Comparison of ENCODE assay signal across 12 cellular contexts in the genomic region with DNA sequence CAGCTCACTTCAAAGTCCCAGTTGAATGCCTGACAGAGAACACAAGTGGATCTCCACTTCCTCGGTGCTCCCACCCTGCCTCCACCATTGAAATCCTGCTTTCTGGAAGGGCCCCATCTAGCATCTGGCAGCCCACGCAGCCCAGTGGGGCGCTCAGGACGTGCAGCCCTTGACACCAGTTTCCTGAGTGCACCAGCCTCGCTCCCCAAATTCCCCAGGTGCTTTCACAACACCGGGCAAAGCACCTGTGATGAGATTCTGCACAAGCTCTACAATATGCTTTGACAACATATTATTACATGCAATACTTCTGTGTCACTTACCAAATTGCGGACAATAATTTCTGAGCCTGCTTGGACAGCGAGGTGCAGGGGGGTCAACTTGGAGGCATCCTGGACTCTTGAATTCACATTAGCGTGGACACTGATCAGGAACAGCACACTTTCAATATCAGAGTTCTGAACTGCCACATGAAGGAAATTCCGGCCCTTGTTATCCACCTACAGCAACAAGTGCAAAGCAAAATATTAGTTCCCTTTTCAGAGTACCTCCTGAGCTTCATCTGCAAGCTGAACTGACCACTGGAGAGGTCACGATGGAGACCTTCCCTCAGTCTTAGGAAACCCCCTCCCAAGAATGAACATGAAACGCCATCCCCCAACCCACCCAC. TPM values are rescaled to one million over a fixed set of nuclear protein-coding genes. Genes with fewer than 3 reads are reported as not detected.
A peak's percentile ranks its signal among the peaks of the same experiment; 100 is the strongest.
DNase-seq lines count a peak whose midpoint lies in the region; TF ChIP-seq lines count a peak whose summit lies in the region.
"Had no signal": no experiment of that assay in that cellular context is flagged by ENCODE, and none has a peak within 500 bp of the region (broad histone marks: within the 10 kb centered on the region; RNA-seq: fewer than 3 reads in every experiment).

No MANE protein-coding gene starts in this region.

- peak overlapping the region; percentile 49 for H3K27ac ChIP-seq in KOPT-K1 (ENCODE audit: low read depth, low read length, poor library complexity, severe bottlenecking)
- H3K27ac ChIP-seq in WERI-Rb-1, result no peak overlapping the region
- H3K27ac ChIP-seq: 22Rv1, suprapubic skin had no signal

- H3K27me3 Mint-ChIP-seq in T-helper 1 cell treated with Interleukin-12 subunit alpha and Interleukin-12 subunit beta and Interleukin-4 antibody, amounts not matched to agents 30 μg/mL and 1 μg/mL, for 36 hours (ENCODE audit: low read depth), result no peaks in the 10 kb centered on the region
- H3K27me3 Mint-ChIP-seq in chondrocyte (ENCODE audit: low read depth), result no peaks in the 10 kb centered on the region

- H3K4me3 Mint-ChIP-seq in T-helper 1 cell treated with Interleukin-12 subunit alpha and Interleukin-12 subunit beta and Interleukin-4 antibody, amounts not matched to agents 30 μg/mL and 1 μg/mL, for 36 hours, result peak overlapping the region; percentile 85
- no peak overlapping the region for H3K4me3 Mint-ChIP-seq in chondrocyte (ENCODE audit: unreplicated experiment)

- peaks cover 95% of the 10 kb centered on the region for H3K36me3 ChIP-seq in KOPT-K1 (ENCODE audit: insufficient read depth, low read length)
- peaks cover 88% of the 10 kb centered on the region for H3K36me3 ChIP-seq in WERI-Rb-1

- peak overlapping the region; percentile 99 for H3K27ac Mint-ChIP-seq in T-helper 1 cell treated with Interleukin-12 subunit alpha and Interleukin-12 subunit beta and Interleukin-4 antibody, amounts not matched to agents 30 μg/mL and 1 μg/mL, for 36 hours
- peak overlapping the region; percentile 50 for H3K27ac Mint-ChIP-seq in chondrocyte (ENCODE audit: unreplicated experiment)

- no peak for TF ChIP-seq CTCF in chondrocyte (IDR thresholded peaks at IDR 0.05)
- TF ChIP-seq CTCF in WERI-Rb-1 (IDR thresholded peaks at IDR 0.05; ENCODE audit: low read depth, low read length), result no peak

- DNase-seq in T-helper 1 cell (no peak), chondrocyte (ENCODE audit: low spot score) (peak; percentile 60), NCI-H1417 (lab: John Stamatoyannopoulos, UW) (no peak), middle frontal gyrus (ENCODE audit: extremely low spot score, low spot score) (no peak), WERI-Rb-1 (no peak)
- DNase-seq in stimulated activated CD4-positive, alpha-beta T cell treated with anti-CD3 and anti-CD28 coated beads, Interleukin-2, amount 100 ng/mL, for 24 hours, result peak; percentile 28 to 37
- DNase-seq: Calu3, NCI-H226 had no signal

- H3K4me3 ChIP-seq in WERI-Rb-1 (ENCODE audit: low read depth, low read length), result no peak overlapping the region
- H3K4me3 ChIP-seq: suprapubic skin had no signal

- H3K9me3 ChIP-seq in KOPT-K1 (ENCODE audit: insufficient read depth, low read length, poor library complexity, severe bottlenecking) (no peaks in the 10 kb centered on the region), WERI-Rb-1 (ENCODE audit: severe bottlenecking) (no peaks in the 10 kb centered on the region)
- H3K9me3 ChIP-seq: suprapubic skin had no signal

- H3K4me1 Mint-ChIP-seq in T-helper 1 cell treated with Interleukin-12 subunit alpha and Interleukin-12 subunit beta and Interleukin-4 antibody, amounts not matched to agents 30 μg/mL and 1 μg/mL, for 36 hours (ENCODE audit: low read depth), result peaks cover 50% of the 10 kb centered on the region
- H3K4me1 Mint-ChIP-seq in chondrocyte (ENCODE audit: low read depth), result peaks cover 17% of the 10 kb centered on the region

- peaks cover 62% of the 10 kb centered on the region for H3K36me3 Mint-ChIP-seq in T-helper 1 cell treated with Interleukin-12 subunit alpha and Interleukin-12 subunit beta and Interleukin-4 antibody, amounts not matched to agents 30 μg/mL and 1 μg/mL, for 36 hours (ENCODE audit: low read depth)
- H3K36me3 Mint-ChIP-seq in chondrocyte (ENCODE audit: low read depth), result peaks cover 42% of the 10 kb centered on the region

- H3K27me3 ChIP-seq in WERI-Rb-1 (ENCODE audit: insufficient read depth, low read depth, severe bottlenecking), result no peaks in the 10 kb centered on the region
- H3K27me3 ChIP-seq: suprapubic skin had no signal

- H3K9me3 Mint-ChIP-seq in T-helper 1 cell treated with Interleukin-12 subunit alpha and Interleukin-12 subunit beta and Interleukin-4 antibody, amounts not matched to agents 30 μg/mL and 1 μg/mL, for 36 hours, result no peaks in the 10 kb centered on the region
- H3K9me3 Mint-ChIP-seq in chondrocyte (ENCODE audit: low read depth), result no peaks in the 10 kb centered on the region

RNA-seq across cellular contexts. Expression of a gene that starts 33.9 kb away (rescaled TPM):
- 15.3 to 26.7 TPM (median 18.3 TPM) in 3 replicates for total RNA-seq in chondrocyte

RNA-seq across cellular contexts. Expression of a gene that starts 34.1 kb away (rescaled TPM):
- total RNA-seq in chondrocyte, result 30.8 to 46.5 TPM (median 33.0 TPM) in 3 replicates

Comparison
In these comparisons a context has a peak if more than half of its experiments do, and no peak if none do; other contexts are left out.
1. DNase-seq: peak in chondrocyte (single experiment) and stimulated activated CD4-positive, alpha-beta T cell treated with anti-CD3 and anti-CD28 coated beads, Interleukin-2, amount 100 ng/mL, for 24 hours (2 of 2); none in T-helper 1 cell (0 of 5), NCI-H1417 (0 of 3), middle frontal gyrus (single experiment) and WERI-Rb-1 (single experiment).